8 cellular contexts compared by ENCODE assay signal in the genomic region with DNA sequence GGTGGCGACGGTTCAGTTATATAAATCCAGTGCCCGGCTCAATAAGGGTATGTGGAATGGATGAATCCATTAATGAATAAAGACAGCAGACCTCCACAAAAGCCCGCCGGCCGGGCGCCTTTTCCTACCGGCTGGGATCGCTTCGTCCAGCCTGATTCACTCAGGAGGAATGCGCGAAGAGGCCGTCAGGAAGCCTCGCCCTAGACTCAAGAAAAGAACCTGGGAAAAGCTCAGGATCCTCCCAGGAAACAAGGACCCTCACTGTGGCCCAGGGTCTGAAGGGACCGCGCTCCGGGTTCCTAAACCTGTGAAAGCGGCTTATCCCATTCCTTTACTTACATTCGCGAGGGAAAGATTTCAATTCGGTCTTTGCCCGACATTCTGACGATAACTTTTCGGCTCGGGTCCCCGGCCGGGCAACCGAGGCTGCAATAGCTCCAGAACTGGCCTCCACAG.
DNase-seq lines count a peak whose midpoint lies in the region; ATAC-seq and TF ChIP-seq lines count a peak whose summit lies in the region.

No MANE protein-coding gene starts in this region.

- H3K36me3 ChIP-seq in iPS-20b (ENCODE audit: insufficient read depth, low read depth, low read length) (peaks cover 18% of the 10 kb centered on the region), stomach smooth muscle (ENCODE audit: control insufficient read depth in 2 of 2, insufficient read depth in 2 of 2, low read length in 2 of 2) (peaks cover 2% of the 10 kb centered on the region in 2 donors)

- H3K9ac ChIP-seq in iPS-20b (ENCODE audit: low read depth, low read length) (peak overlapping the region; percentile 91), stomach smooth muscle (ENCODE audit: low read length in 2 of 2) (peak overlapping the region; percentile 81 to 94)

- DNase-seq in GM12864 (ENCODE audit: low read depth) (no peak), HS-5 (ENCODE audit: low read depth) (peak; percentile 22), activated gamma-delta T cell (lab: John Stamatoyannopoulos, UW) (no peak)
- no peak for DNase-seq in activated CD4-positive, alpha-beta T cell treated with anti-CD3 and anti-CD28 coated beads, Interleukin-2, amount 50 U/mL, for 4 hours

- TF ChIP-seq CTCF in GM12864 (IDR thresholded peaks at IDR 0.05; ENCODE audit: low read depth, low read length, missing control alignments): no peak

- H3K27me3 ChIP-seq in iPS-20b (ENCODE audit: insufficient read depth, low read length): no peaks in the 10 kb centered on the region
- H3K27me3 ChIP-seq in stomach smooth muscle (ENCODE audit: control insufficient read depth in 1 of 2, insufficient read depth in 2 of 2, low read length in 2 of 2): no peaks in the 10 kb centered on the region

- peaks cover 5% of the 10 kb centered on the region for H3K4me1 ChIP-seq in iPS-20b (ENCODE audit: insufficient read depth, low read length)
- H3K4me1 ChIP-seq in stomach smooth muscle (ENCODE audit: control insufficient read depth, insufficient read depth, low read length): peaks cover 5% of the 10 kb centered on the region

- H3K4me3 ChIP-seq in GM12864 (ENCODE audit: low read depth, low read length) (peak overlapping the region; percentile 71), iPS-20b (ENCODE audit: low read length) (peak overlapping the region; percentile 94), stomach smooth muscle (ENCODE audit: low read length in 2 of 2) (peak overlapping the region; percentile 89 to 96)

- H3K9me3 ChIP-seq in iPS-20b (ENCODE audit: insufficient read depth, low read depth, low read length) (no peaks in the 10 kb centered on the region), stomach smooth muscle (ENCODE audit: control insufficient read depth in 2 of 2, low read length in 2 of 2) (no peaks in the 10 kb centered on the region)

- ATAC-seq in HG03565 (IDR thresholded peaks at IDR 0.05; ENCODE audit: unreplicated experiment): no peak

- peak overlapping the region; percentile 64 for H3K27ac ChIP-seq in angular gyrus (ENCODE audit: low read depth, low read length)
- H3K27ac ChIP-seq in iPS-20b (ENCODE audit: low read length): peak overlapping the region; percentile 16
- H3K27ac ChIP-seq in stomach smooth muscle (ENCODE audit: low read length): peak overlapping the region; percentile 94

Comparison
In these comparisons a context has a peak if more than half of its experiments do, and no peak if none do; other contexts are left out.
1. H3K27ac ChIP-seq: peak in every context shown above with its lines; median percentile 94 in stomach smooth muscle; 64 in angular gyrus; 16 in iPS-20b.